8 cellular contexts compared by ENCODE assay signal in the genomic region with DNA sequence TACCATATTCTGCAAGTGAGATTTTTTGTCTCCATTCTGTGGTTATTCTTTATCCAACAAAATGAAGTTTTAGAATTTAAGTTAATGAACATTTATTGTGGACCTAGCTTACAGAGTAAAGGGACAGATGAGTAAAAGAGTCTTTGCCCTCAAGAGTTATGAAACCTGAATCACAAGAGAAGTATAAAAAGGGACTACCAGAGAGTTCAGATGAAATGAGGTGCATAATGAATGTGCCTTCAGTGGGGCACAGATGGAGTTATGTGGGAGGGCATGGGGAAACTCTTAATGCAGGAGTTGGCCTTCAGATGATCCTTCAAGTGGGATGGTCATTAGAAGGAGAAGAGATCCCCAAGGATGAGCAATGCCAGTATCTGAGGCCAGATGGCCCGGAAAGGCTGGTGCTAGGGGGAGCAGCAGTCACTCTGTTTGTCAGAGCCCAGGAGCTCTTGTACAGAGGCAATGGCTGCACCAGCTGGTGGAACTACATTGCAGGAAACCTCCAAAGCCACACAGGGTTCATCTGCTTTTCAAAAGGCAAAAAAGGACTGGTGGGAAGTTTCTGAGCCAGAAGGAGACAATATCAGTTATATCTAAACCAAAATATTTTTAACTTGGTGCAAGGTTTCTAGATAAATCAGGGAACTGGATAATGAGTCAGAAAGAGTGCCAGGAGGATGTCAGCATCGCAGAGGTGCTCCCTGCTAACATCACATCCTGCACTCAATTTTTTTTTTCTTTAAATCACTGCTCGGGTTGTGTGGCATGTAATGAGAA.
DNase-seq lines count a peak whose midpoint lies in the region; ATAC-seq lines count a peak whose summit lies in the region.

No MANE protein-coding gene starts in this region.

- H3K4me1 Mint-ChIP-seq in activated naive CD8-positive, alpha-beta T cell treated with anti-CD3 and anti-CD28 coated beads, Interleukin-2, amount 50 U/mL, for 24 hours, result peaks cover 39% of the 10 kb centered on the region

- H3K27ac Mint-ChIP-seq in activated naive CD8-positive, alpha-beta T cell treated with anti-CD3 and anti-CD28 coated beads, Interleukin-2, amount 50 U/mL, for 24 hours, result peak overlapping the region; percentile 89

- H3K9me3 Mint-ChIP-seq in activated naive CD8-positive, alpha-beta T cell treated with anti-CD3 and anti-CD28 coated beads, Interleukin-2, amount 50 U/mL, for 24 hours, result peaks cover 11% of the 10 kb centered on the region

- peak overlapping the region; percentile 24 for H3K4me3 Mint-ChIP-seq in activated naive CD8-positive, alpha-beta T cell treated with anti-CD3 and anti-CD28 coated beads, Interleukin-2, amount 50 U/mL, for 24 hours

- H3K36me3 Mint-ChIP-seq in activated naive CD8-positive, alpha-beta T cell treated with anti-CD3 and anti-CD28 coated beads, Interleukin-2, amount 50 U/mL, for 24 hours (ENCODE audit: low read depth), result peaks cover 8% of the 10 kb centered on the region

- H3K27me3 Mint-ChIP-seq in activated naive CD8-positive, alpha-beta T cell treated with anti-CD3 and anti-CD28 coated beads, Interleukin-2, amount 50 U/mL, for 24 hours, result peaks cover 6% of the 10 kb centered on the region

- ATAC-seq in HG03066 (IDR thresholded peaks at IDR 0.05; ENCODE audit: low read depth, unreplicated experiment), result peak; percentile 41
- peak; percentile 71 for ATAC-seq in activated naive CD8-positive, alpha-beta T cell treated with anti-CD3 and anti-CD28 coated beads, Interleukin-2, amount 50 U/mL, for 24 hours

- DNase-seq in activated CD4-positive, alpha-beta T cell treated with anti-CD3 and anti-CD28 coated beads, Interleukin-2, amount 50 U/mL, for 48 hours, result peak; percentile 36 to 64
- no peak for DNase-seq in activated CD4-positive, alpha-beta T cell treated with anti-CD3 and anti-CD28 coated beads for 1 hour
- peak; percentile 23 for DNase-seq in activated naive CD8-positive, alpha-beta T cell treated with anti-CD3 and anti-CD28 coated beads, Interleukin-2, amount 50 U/mL, for 24 hours
- peak; percentile 6 for DNase-seq in stimulated activated CD8-positive, alpha-beta memory T cell treated with anti-CD3 and anti-CD28 coated beads, Interleukin-4, amount 100 ng/mL, for 24 hours (ENCODE audit: low read depth)
- DNase-seq in COLO668 (lab: John Stamatoyannopoulos, UW; ENCODE audit: unreplicated experiment), result no peak
- no peak for DNase-seq in activated gamma-delta T cell treated with Interleukin-2 at 50 U/mL for 16 hours
- DNase-seq in NCI-H446 treated with DMSO at 0.1 percent for 48 hours (lab: John Stamatoyannopoulos, UW), result no peak

Comparison
In these comparisons a context has a peak if more than half of its experiments do, and no peak if none do; other contexts are left out.
1. DNase-seq: peak in activated CD4-positive, alpha-beta T cell treated with anti-CD3 and anti-CD28 coated beads, Interleukin-2, amount 50 U/mL, for 48 hours (2 of 2), activated naive CD8-positive, alpha-beta T cell treated with anti-CD3 and anti-CD28 coated beads, Interleukin-2, amount 50 U/mL, for 24 hours (single experiment) and stimulated activated CD8-positive, alpha-beta memory T cell treated with anti-CD3 and anti-CD28 coated beads, Interleukin-4, amount 100 ng/mL, for 24 hours (single experiment); none in activated CD4-positive, alpha-beta T cell treated with anti-CD3 and anti-CD28 coated beads for 1 hour (single experiment), COLO668 (single experiment), activated gamma-delta T cell treated with Interleukin-2 at 50 U/mL for 16 hours (single experiment) and NCI-H446 treated with DMSO at 0.1 percent for 48 hours (single experiment).